ENCODE assay signal across 2 cellular contexts in genomic region chr20:31677553-31678260, GRCh38.
TF ChIP-seq lines count a peak whose summit lies in the region.

No MANE protein-coding gene starts in this region.

TF ChIP-seq in SK-N-SH, 30 proteins besides CTCF, POLR2A, EP300 and RAD21 (continued from another document):
- TF ChIP-seq ELF1 (IDR thresholded peaks at IDR 0.05) (no peak), MXI1 (IDR thresholded peaks at IDR 0.05; ENCODE audit: low read depth, low read length) (no peak)

TF ChIP-seq in SK-N-SH treated with all-trans-retinoic acid at 6 μM for 48 hours, 23 proteins besides CTCF, POLR2A, EP300 and RAD21:
- no peak for TF ChIP-seq TSHZ2 (CRISPR knock-in tag; IDR thresholded peaks at IDR 0.05)
- no peak for TF ChIP-seq CSRNP3 (CRISPR knock-in tag; IDR thresholded peaks at IDR 0.05)
- TF ChIP-seq CREB5 (CRISPR knock-in tag; IDR thresholded peaks at IDR 0.05; ENCODE audit: low read depth) = no peak
- TF ChIP-seq TOX (CRISPR knock-in tag; IDR thresholded peaks at IDR 0.05; ENCODE audit: borderline replicate concordance) = no peak
- TF ChIP-seq RARB (CRISPR knock-in tag; IDR thresholded peaks at IDR 0.05) = no peak
- no peak for TF ChIP-seq CSDC2 (CRISPR knock-in tag; IDR thresholded peaks at IDR 0.05)
- no peak for TF ChIP-seq ZFP3 (CRISPR knock-in tag; IDR thresholded peaks at IDR 0.05)
- no peak for TF ChIP-seq OSR1 (CRISPR knock-in tag; IDR thresholded peaks at IDR 0.05)
- no peak for TF ChIP-seq ESRRG (CRISPR knock-in tag; IDR thresholded peaks at IDR 0.05)
- no peak for TF ChIP-seq ZC3H10 (CRISPR knock-in tag; IDR thresholded peaks at IDR 0.05)
- TF ChIP-seq PPARA (CRISPR knock-in tag; IDR thresholded peaks at IDR 0.05; ENCODE audit: borderline replicate concordance) = no peak
- TF ChIP-seq ZNF565 (CRISPR knock-in tag; conservative IDR thresholded peaks at IDR 0.05; ENCODE audit: low read depth) = no peak
- no peak for TF ChIP-seq PATZ1 (CRISPR knock-in tag; IDR thresholded peaks at IDR 0.05; ENCODE audit: borderline replicate concordance)
- TF ChIP-seq ISL1 (CRISPR knock-in tag; IDR thresholded peaks at IDR 0.05) = no peak
